1 cellular context compared by ENCODE assay signal in the genomic region with DNA sequence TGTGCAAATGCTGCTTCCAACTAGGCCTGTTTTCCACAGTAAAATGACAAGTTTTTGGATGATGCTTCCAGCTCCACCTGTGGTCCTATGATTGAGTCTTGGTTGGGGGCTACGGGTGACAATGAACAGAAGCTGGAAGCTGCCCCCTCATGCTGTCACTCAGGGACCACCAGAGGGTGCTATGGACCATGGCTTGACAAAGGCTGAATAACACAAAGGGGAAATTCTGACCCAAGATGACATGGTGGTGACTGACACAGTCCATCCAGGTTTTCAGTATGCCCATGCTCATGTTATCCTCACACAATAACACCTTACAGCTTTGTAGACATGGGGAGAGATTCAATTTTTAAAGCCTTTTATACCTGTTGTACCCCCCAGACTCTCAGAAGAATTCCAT.
TF ChIP-seq lines count a peak whose summit lies in the region.

No MANE protein-coding gene starts in this region.

TF ChIP-seq in K562, 482 proteins besides CTCF, POLR2A, EP300 and RAD21:
- TF ChIP-seq, protein P1, sequence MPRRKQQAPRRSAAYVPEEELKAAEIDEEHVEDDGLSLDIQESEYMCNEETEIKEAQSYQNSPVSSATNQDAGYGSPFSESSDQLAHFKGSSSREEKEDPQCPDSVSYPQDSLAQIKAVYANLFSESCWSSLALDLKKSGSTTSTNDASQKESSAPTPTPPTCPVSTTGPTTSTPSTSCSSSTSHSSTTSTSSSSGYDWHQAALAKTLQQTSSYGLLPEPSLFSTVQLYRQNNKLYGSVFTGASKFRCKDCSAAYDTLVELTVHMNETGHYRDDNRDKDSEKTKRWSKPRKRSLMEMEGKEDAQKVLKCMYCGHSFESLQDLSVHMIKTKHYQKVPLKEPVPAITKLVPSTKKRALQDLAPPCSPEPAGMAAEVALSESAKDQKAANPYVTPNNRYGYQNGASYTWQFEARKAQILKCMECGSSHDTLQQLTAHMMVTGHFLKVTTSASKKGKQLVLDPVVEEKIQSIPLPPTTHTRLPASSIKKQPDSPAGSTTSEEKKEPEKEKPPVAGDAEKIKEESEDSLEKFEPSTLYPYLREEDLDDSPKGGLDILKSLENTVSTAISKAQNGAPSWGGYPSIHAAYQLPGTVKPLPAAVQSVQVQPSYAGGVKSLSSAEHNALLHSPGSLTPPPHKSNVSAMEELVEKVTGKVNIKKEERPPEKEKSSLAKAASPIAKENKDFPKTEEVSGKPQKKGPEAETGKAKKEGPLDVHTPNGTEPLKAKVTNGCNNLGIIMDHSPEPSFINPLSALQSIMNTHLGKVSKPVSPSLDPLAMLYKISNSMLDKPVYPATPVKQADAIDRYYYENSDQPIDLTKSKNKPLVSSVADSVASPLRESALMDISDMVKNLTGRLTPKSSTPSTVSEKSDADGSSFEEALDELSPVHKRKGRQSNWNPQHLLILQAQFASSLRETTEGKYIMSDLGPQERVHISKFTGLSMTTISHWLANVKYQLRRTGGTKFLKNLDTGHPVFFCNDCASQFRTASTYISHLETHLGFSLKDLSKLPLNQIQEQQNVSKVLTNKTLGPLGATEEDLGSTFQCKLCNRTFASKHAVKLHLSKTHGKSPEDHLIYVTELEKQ (CRISPR knock-in tag; IDR thresholded peaks at IDR 0.05), result no peak
- TF ChIP-seq, protein P2, sequence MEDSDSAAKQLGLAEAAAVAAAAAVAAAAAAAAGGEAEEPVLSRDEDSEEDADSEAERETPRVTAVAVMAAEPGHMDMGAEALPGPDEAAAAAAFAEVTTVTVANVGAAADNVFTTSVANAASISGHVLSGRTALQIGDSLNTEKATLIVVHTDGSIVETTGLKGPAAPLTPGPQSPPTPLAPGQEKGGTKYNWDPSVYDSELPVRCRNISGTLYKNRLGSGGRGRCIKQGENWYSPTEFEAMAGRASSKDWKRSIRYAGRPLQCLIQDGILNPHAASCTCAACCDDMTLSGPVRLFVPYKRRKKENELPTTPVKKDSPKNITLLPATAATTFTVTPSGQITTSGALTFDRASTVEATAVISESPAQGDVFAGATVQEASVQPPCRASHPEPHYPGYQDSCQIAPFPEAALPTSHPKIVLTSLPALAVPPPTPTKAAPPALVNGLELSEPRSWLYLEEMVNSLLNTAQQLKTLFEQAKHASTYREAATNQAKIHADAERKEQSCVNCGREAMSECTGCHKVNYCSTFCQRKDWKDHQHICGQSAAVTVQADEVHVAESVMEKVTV (CRISPR knock-in tag; IDR thresholded peaks at IDR 0.05), result peak; percentile 37; the same call in 1 of the 2 replicates
- TF ChIP-seq SMC3 (conservative IDR thresholded peaks at IDR 0.05; ENCODE audit: insufficient read depth, low read depth, low read length), result peak; percentile 68; the same call in 1 of the 2 replicates
- TF ChIP-seq GATAD2B (IDR thresholded peaks at IDR 0.05; ENCODE audit: borderline replicate concordance), result no peak
- TF ChIP-seq, protein P3, sequence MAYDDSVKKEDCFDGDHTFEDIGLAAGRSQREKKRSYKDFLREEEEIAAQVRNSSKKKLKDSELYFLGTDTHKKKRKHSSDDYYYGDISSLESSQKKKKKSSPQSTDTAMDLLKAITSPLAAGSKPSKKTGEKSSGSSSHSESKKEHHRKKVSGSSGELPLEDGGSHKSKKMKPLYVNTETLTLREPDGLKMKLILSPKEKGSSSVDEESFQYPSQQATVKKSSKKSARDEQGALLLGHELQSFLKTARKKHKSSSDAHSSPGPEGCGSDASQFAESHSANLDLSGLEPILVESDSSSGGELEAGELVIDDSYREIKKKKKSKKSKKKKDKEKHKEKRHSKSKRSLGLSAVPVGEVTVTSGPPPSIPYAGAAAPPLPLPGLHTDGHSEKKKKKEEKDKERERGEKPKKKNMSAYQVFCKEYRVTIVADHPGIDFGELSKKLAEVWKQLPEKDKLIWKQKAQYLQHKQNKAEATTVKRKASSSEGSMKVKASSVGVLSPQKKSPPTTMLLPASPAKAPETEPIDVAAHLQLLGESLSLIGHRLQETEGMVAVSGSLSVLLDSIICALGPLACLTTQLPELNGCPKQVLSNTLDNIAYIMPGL (CRISPR knock-in tag; IDR thresholded peaks at IDR 0.05), result no peak
- TF ChIP-seq ZNF384 (IDR thresholded peaks at IDR 0.05; ENCODE audit: low read depth, low read length), result no peak
- no peak for TF ChIP-seq ZNF780A (CRISPR knock-in tag; IDR thresholded peaks at IDR 0.05)
- TF ChIP-seq ZNF830 (CRISPR knock-in tag; IDR thresholded peaks at IDR 0.05), result no peak
- peak; percentile 9 for TF ChIP-seq MEIS2 (IDR thresholded peaks at IDR 0.05; ENCODE audit: partially characterized antibody)
- TF ChIP-seq, protein P4, sequence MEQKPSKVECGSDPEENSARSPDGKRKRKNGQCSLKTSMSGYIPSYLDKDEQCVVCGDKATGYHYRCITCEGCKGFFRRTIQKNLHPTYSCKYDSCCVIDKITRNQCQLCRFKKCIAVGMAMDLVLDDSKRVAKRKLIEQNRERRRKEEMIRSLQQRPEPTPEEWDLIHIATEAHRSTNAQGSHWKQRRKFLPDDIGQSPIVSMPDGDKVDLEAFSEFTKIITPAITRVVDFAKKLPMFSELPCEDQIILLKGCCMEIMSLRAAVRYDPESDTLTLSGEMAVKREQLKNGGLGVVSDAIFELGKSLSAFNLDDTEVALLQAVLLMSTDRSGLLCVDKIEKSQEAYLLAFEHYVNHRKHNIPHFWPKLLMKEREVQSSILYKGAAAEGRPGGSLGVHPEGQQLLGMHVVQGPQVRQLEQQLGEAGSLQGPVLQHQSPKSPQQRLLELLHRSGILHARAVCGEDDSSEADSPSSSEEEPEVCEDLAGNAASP (IDR thresholded peaks at IDR 0.05), result no peak
- TF ChIP-seq, protein P5, sequence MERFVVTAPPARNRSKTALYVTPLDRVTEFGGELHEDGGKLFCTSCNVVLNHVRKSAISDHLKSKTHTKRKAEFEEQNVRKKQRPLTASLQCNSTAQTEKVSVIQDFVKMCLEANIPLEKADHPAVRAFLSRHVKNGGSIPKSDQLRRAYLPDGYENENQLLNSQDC (CRISPR knock-in tag; IDR thresholded peaks at IDR 0.05), result no peak
- TF ChIP-seq ESRRA (IDR thresholded peaks at IDR 0.05; ENCODE audit: borderline replicate concordance, low read depth), result no peak
